8 cellular contexts compared by ENCODE assay signal in the genomic region with DNA sequence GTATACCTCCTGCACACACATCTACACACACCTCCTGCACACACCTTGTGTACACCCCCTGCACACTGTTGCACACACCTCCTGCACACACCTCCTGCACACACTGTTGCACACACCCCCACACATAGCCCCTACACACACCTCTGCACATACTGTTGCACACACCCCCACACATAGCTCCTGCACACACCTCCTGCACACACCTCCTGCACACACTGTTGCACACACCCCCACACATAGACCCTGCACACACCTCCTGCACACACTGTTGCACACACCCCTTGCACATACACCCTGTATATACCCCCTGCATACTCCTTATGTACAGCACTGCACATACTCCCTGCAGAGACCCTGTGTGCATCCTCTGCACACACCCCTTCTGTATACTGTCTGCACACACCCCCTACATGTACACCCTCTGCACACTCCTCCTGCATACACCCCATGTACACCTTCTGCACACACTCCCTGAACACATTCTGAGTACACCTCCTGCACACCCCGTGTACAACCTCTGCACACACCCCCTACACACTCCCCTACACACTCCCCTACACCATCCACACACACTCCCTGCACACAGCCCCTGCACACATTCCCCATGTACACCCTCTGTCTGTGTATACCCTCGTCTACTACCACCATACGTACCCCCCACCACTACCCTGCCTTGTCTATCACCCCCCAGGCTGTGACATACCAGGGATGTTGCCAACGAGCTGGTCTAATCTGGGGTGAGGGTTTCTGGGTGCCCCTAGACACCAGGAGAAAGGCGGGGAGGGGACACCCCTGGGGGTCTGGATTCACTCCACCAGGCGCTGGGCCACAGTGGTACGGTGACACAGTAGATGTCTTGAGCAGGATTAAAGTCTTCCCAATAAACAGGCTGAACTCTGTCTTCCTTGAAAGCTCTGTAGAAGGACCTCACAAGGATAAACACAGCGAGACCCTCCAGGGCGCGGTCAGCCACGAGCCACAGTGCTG. TPM values are rescaled to one million over a fixed set of nuclear protein-coding genes. Genes with fewer than 3 reads are reported as not detected.
DNase-seq lines count a peak whose midpoint lies in the region; ATAC-seq, FAIRE-seq and TF ChIP-seq lines count a peak whose summit lies in the region.

No MANE protein-coding gene starts in this region.

- intact Hi-C loops in left cardiac atrium (cut with DNase I) = loop anchor here in 1 of 2 donors (10.0 kb wide), 1 partner anchor 156 kb away; no protein-coding TSS in a partner anchor
- intact Hi-C loops in K562 (cut with micrococcal nuclease) = loop anchor here (5.0 to 10.0 kb wide), 2 partner anchors 136 to 281 kb away; partner anchors contain the start of genes BRD9 and TRIP13
- intact Hi-C loops in upper lobe of right lung (cut with DNase I) = no loop called here

- peak overlapping the region; percentile 95 for H2AFZ ChIP-seq in K562 (ENCODE audit: low read depth, low read length)

- no peak for FAIRE-seq in K562 (lab: Jason Lieb, UNC)

- no peaks in the 10 kb centered on the region for H3K4me1 ChIP-seq in cardiac muscle cell (ENCODE audit: low read depth)
- peaks cover 14 to 34% of the 10 kb centered on the region in 2 experiments for H3K4me1 ChIP-seq in K562 (replicated peaks in 1 of 2; ENCODE audit: control insufficient read depth in 2 of 2, insufficient read depth in 2 of 2, low read length in 2 of 2)
- no peaks in the 10 kb centered on the region for H3K4me1 ChIP-seq in mesodermal cell (ENCODE audit: control insufficient read depth, insufficient read depth, low read length, poor library complexity, severe bottlenecking)
- peaks cover 7% of the 10 kb centered on the region for H3K4me1 ChIP-seq in upper lobe of right lung

- ATAC-seq in left cardiac atrium (no peak), K562 (no peak), upper lobe of right lung (no peak), HG02840 (IDR thresholded peaks at IDR 0.05; ENCODE audit: low FRiP score, unreplicated experiment) (no peak), HG03175 (IDR thresholded peaks at IDR 0.05; ENCODE audit: unreplicated experiment) (no peak)

- H3K4me2 ChIP-seq in K562 (ENCODE audit: insufficient read depth, low read length) = peak overlapping the region; percentile 78

- POLR2A ChIA-PET in K562 (lab: Yijun Ruan, JAX) = interaction anchor here (0.6 to 1.0 kb wide), 6 partner anchors 9 to 326 kb away, joined by 3 to 5 read pairs (median 4); no protein-coding TSS in a partner anchor

- H3K27ac ChIP-seq in cardiac muscle cell (no peak overlapping the region), K562 (ENCODE audit: extremely low read depth, low read depth, low read length) (no peak overlapping the region; the same call in 2 of the 3 replicates), mesodermal cell (ENCODE audit: low read depth, low read length, severe bottlenecking) (no peak overlapping the region), upper lobe of right lung (no peak overlapping the region)

- H3K79me2 ChIP-seq in K562 (ENCODE audit: control insufficient read depth, insufficient read depth, low read length) = peaks cover 39% of the 10 kb centered on the region

- H3K27me3 ChIP-seq in cardiac muscle cell (no peaks in the 10 kb centered on the region), K562 (ENCODE audit: control insufficient read depth in 2 of 2, insufficient read depth in 2 of 2, low read length in 2 of 2) (peaks cover 14 to 31% of the 10 kb centered on the region in 2 experiments; a peak in 4 of 5 replicates), upper lobe of right lung (peaks cover 18% of the 10 kb centered on the region)

- TF ChIP-seq CTCF in cardiac muscle cell (IDR thresholded peaks at IDR 0.05; ENCODE audit: low read depth, low read length) (no peak), K562 (IDR thresholded peaks at IDR 0.05 in 2 of 3, conservative IDR thresholded peaks at IDR 0.05 in 1 of 3; ENCODE audit: insufficient read depth in 2 of 3, low read depth in 1 of 3, low read length in 3 of 3) (no peak), upper lobe of right lung (IDR thresholded peaks at IDR 0.05) (no peak)

- H3K9me1 ChIP-seq in K562 (ENCODE audit: control insufficient read depth, insufficient read depth, low read length) = no peaks in the 10 kb centered on the region

- BruUV-seq in K562 (replicated peaks; lab: Mats Ljungman, UMichigan) = TSS peak; percentile 50

- no peak for TF ChIP-seq POLR2A in K562 (conservative IDR thresholded peaks at IDR 0.05)

- H3K4me3 ChIP-seq in cardiac muscle cell (peak overlapping the region; percentile 90), K562 (peak overlapping the region; percentile 87), mesodermal cell (ENCODE audit: extremely low read depth, insufficient read depth, low read length, poor library complexity, severe bottlenecking) (peak overlapping the region; percentile 70), upper lobe of right lung (peak overlapping the region; percentile 77)

- CTCF ChIA-PET in K562 (lab: Yijun Ruan, JAX; ENCODE audit: low intra/inter-chr PET ratio) = no interaction called here

- H3K9ac ChIP-seq in K562 (ENCODE audit: insufficient read depth in 1 of 2, low read depth in 2 of 2, low read length in 2 of 2) = peak overlapping the region; percentile 56 to 94; a peak in 3 of 4 replicates

- H4K20me1 ChIP-seq in K562 (replicated peaks; ENCODE audit: control insufficient read depth, insufficient read depth, low read length) = peaks cover 6% of the 10 kb centered on the region; the same call in 1 of the 2 replicates

- DNase-seq in cardiac muscle cell (ENCODE audit: low read depth in 1 of 2, low spot score in 1 of 2) (no peak), left cardiac atrium (no peak), K562 (ENCODE audit: extremely low read depth in 1 of 4, low spot score in 3 of 4) (no peak), upper lobe of right lung (no peak), NCI-H1436 treated with DMSO at 0.1 percent for 48 hours (lab: John Stamatoyannopoulos, UW) (no peak)

- TF ChIP-seq RAD21 in K562 (CRISPR knock-in tag; conservative IDR thresholded peaks at IDR 0.05 in 1 of 2, IDR thresholded peaks at IDR 0.05 in 1 of 2) = no peak

- no peak for TF ChIP-seq EP300 in K562 (IDR thresholded peaks at IDR 0.05; ENCODE audit: low read length)

- H3K9me3 ChIP-seq in cardiac muscle cell (ENCODE audit: low read depth) = no peaks in the 10 kb centered on the region
- no peaks in the 10 kb centered on the region for H3K9me3 ChIP-seq in K562 (replicated peaks; ENCODE audit: control insufficient read depth, insufficient read depth, low read depth, low read length)
- peaks cover 17% of the 10 kb centered on the region for H3K9me3 ChIP-seq in mesodermal cell (ENCODE audit: control insufficient read depth, low read length)
- H3K9me3 ChIP-seq in upper lobe of right lung = no peaks in the 10 kb centered on the region

- in situ Hi-C loops in K562 (cut with MboI) = loop anchor here (5.0 kb wide), 1 partner anchor 46 kb away; no protein-coding TSS in a partner anchor

- 25% methylated on average over 11 of the region's 11 CpGs for WGBS in K562 (ENCODE audit: insufficient coverage, low coverage, missing lambda C conversion rate)
- WGBS in mesodermal cell (ENCODE audit: insufficient coverage in 2 of 2), 2 experiments = 33 to 58% methylated on average over 8 to 9 of the region's 11 CpGs

- no peaks in the 10 kb centered on the region for H3K36me3 ChIP-seq in cardiac muscle cell
- H3K36me3 ChIP-seq in K562 (ENCODE audit: control insufficient read depth, insufficient read depth, low read length) = peaks cover 14% of the 10 kb centered on the region; the same call in 2 of the 3 replicates
- peaks cover 9% of the 10 kb centered on the region for H3K36me3 ChIP-seq in mesodermal cell (ENCODE audit: control insufficient read depth, insufficient read depth, low read length)
- no peaks in the 10 kb centered on the region for H3K36me3 ChIP-seq in upper lobe of right lung

TF ChIP-seq in K562, 482 proteins besides CTCF, POLR2A, EP300 and RAD21 (continues in another document):
- no peak for TF ChIP-seq NCOA1 (IDR thresholded peaks at IDR 0.05; ENCODE audit: low read depth)
- no peak for TF ChIP-seq CXXC5 (CRISPR knock-in tag; IDR thresholded peaks at IDR 0.05)
- no peak for TF ChIP-seq ZNF184 (CRISPR knock-in tag; IDR thresholded peaks at IDR 0.05)
- peak in 1 of 2 experiments; percentile 98; a peak in 2 of 4 replicates for TF ChIP-seq KDM1A (IDR thresholded peaks at IDR 0.05)
- peak; percentile 23 for TF ChIP-seq KDM5B (IDR thresholded peaks at IDR 0.05; ENCODE audit: insufficient replicate concordance, low read depth, low read length)
- TF ChIP-seq PML (IDR thresholded peaks at IDR 0.05; ENCODE audit: low read length) = no peak
- TF ChIP-seq ZNF217 (CRISPR knock-in tag; IDR thresholded peaks at IDR 0.05) = no peak
- TF ChIP-seq BHLHE40 (IDR thresholded peaks at IDR 0.05; ENCODE audit: low read length) = 0 out of 2 replicates have a peak, but pooled peaks have one; percentile 2
- no peak for TF ChIP-seq ZNF354B (CRISPR knock-in tag; IDR thresholded peaks at IDR 0.05)

RNA-seq across cellular contexts. Expression of gene CEP72, which starts 1.1 kb away (rescaled TPM):
- 3.5 and 8.5 TPM in 2 replicates for total RNA-seq in cardiac muscle cell
- polyA plus RNA-seq in cardiac muscle cell = 6.6 and 9.0 TPM in 2 replicates
- total RNA-seq in left cardiac atrium = 1 to 10 TPM; 1.4 to 2.5 TPM
- total RNA-seq in K562 (2011; cell fraction: chromatin; rRNA removed; ENCODE audit: low replicate concordance) = 124 and 152 TPM in 2 replicates
- total RNA-seq in K562 (2011; cell fraction: nucleolus; rRNA removed) = 76.5 and 81.0 TPM in 2 replicates
- total RNA-seq in K562 (2011; cell fraction: nucleoplasm; rRNA removed) = 63.1 and 68.9 TPM in 2 replicates
- total RNA-seq in K562 (2014; rRNA removed) = 17.6 and 27.4 TPM in 2 replicates
- total RNA-seq in K562 (2014; rRNA removed; fragmentation: Illumina TruSeq; extraction: Trizol) = 9.4 and 11.3 TPM in 2 replicates
- 16.3 and 17.4 TPM in 2 replicates for total RNA-seq in K562 (2015; rRNA removed; fragmentation: Illumina TruSeq; extraction: Trizol)
- total RNA-seq in K562 (2021) = 33.3 and 38.1 TPM in 2 replicates
- 14.0 and 17.8 TPM in 2 replicates for polyA plus RNA-seq in K562 (2011; rRNA removed)
- polyA plus RNA-seq in K562 (2011; cell fraction: cytosol; rRNA removed) = 11.8 and 15.1 TPM in 2 replicates
- 32.3 and 49.2 TPM in 2 replicates for polyA plus RNA-seq in K562 (2011; cell fraction: nucleus; rRNA removed)
- polyA plus RNA-seq in K562 (2012) = 15.2 and 20.5 TPM in 2 replicates
- polyA plus RNA-seq in K562 (2014; fragmentation: Illumina TruSeq; extraction: Trizol) = 14.2 and 15.2 TPM in 2 replicates
- polyA plus RNA-seq in K562 (2014; fragmentation: Nextera tagmentation; extraction: Ambion mirVana) = 1 to 10 TPM in 1 of 2 experiments, under 1 TPM in 1; 0.89 to 1.4 TPM
- 19.9 and 28.6 TPM in 2 replicates for polyA plus RNA-seq in K562 (2014; rRNA removed)
- 23.6 and 27.4 TPM in 2 replicates for polyA minus RNA-seq in K562 (2011; rRNA and poly(A)+ RNA removed)
- 19.7 and 26.2 TPM in 2 replicates for polyA minus RNA-seq in K562 (2011; cell fraction: cytosol; rRNA and poly(A)+ RNA removed)
- polyA minus RNA-seq in K562 (2011; cell fraction: nucleus; rRNA and poly(A)+ RNA removed) = 40.4 and 45.3 TPM in 2 replicates
- 8.7 TPM for polyA plus RNA-seq in mesodermal cell (2013, experiment 1 of 2)
- 8.9 TPM for polyA plus RNA-seq in mesodermal cell (2013, experiment 2 of 2)
- 13.2 TPM for total RNA-seq in upper lobe of right lung
